In genomic region chr3:185768578-185768982, GRCh38 we compare ENCODE assay signal across 8 cellular contexts. TPM values are rescaled to one million over a fixed set of nuclear protein-coding genes. Genes with fewer than 3 reads are reported as not detected.
DNase-seq lines count a peak whose midpoint lies in the region; ATAC-seq lines count a peak whose summit lies in the region.
"Not testable (repeated sequence)": the region's sequence is repeated elsewhere in the genome, so short reads cannot be mapped to it uniquely, and the experiment has no call there.

No MANE protein-coding gene starts in this region.

- not testable (repeated sequence) for H3K4me1 Mint-ChIP-seq in T-helper 17 cell; naive thymus-derived CD8-positive, alpha-beta T cell

- not testable (repeated sequence) for H3K9me3 Mint-ChIP-seq in activated naive CD4-positive, alpha-beta T cell treated with anti-CD3 and anti-CD28 coated beads, Interleukin-2, amount 50 U/mL, for 72 hours; naive thymus-derived CD8-positive, alpha-beta T cell

- DNase-seq in CMK (ENCODE audit: low read depth) (peak; percentile 40), NCI-H2171 treated with DMSO at 0.1 percent for 48 hours (lab: John Stamatoyannopoulos, UW) (peak; percentile 58), T-helper 17 cell (peak in 1 of 3 donors; percentile 18), fibroblast of the conjunctiva (ENCODE audit: low read depth) (peak; percentile 51)
- peak in 1 of 2 donors; percentile 71 for DNase-seq in activated naive CD4-positive, alpha-beta T cell treated with anti-CD3 and anti-CD28 coated beads, Interleukin-2, amount 50 U/mL, for 72 hours (ENCODE audit: low spot score in 2 of 2)
- DNase-seq in naive thymus-derived CD8-positive, alpha-beta T cell: peak in 7 of 10 donors; percentile 14 to 45 (median 31)
- DNase-seq in stimulated activated CD8-positive, alpha-beta memory T cell treated with anti-CD3 and anti-CD28 coated beads, Interleukin-4, amount 100 ng/mL, for 48 hours: peak; percentile 70

- H3K9me3 ChIP-seq in T-helper 17 cell (ENCODE audit: control insufficient read depth, low read length, poor library complexity, severe bottlenecking): not testable (repeated sequence)

- H3K36me3 Mint-ChIP-seq in T-helper 17 cell (ENCODE audit: low read depth); activated naive CD4-positive, alpha-beta T cell treated with anti-CD3 and anti-CD28 coated beads, Interleukin-2, amount 50 U/mL, for 72 hours; naive thymus-derived CD8-positive, alpha-beta T cell: not testable (repeated sequence)

- peaks cover 44% of the 10 kb centered on the region for H3K27me3 Mint-ChIP-seq in T-helper 17 cell
- H3K27me3 Mint-ChIP-seq in naive thymus-derived CD8-positive, alpha-beta T cell: peaks cover 5 to 19% (median 10%) of the 10 kb centered on the region in 5 donors

- H3K4me3 Mint-ChIP-seq in T-helper 17 cell; naive thymus-derived CD8-positive, alpha-beta T cell: not testable (repeated sequence)

- POLR2A ChIA-PET in naive thymus-derived CD8-positive, alpha-beta T cell (lab: Charles Lee): not testable (repeated sequence)

- H3K27ac Mint-ChIP-seq in T-helper 17 cell; activated naive CD4-positive, alpha-beta T cell treated with anti-CD3 and anti-CD28 coated beads, Interleukin-2, amount 50 U/mL, for 72 hours; naive thymus-derived CD8-positive, alpha-beta T cell: not testable (repeated sequence)

- ATAC-seq in HG02938 (IDR thresholded peaks at IDR 0.05; ENCODE audit: unreplicated experiment): peak; percentile 49
- ATAC-seq in T-helper 17 cell: peak; percentile 61
- peak; percentile 52 to 55 for ATAC-seq in activated naive CD4-positive, alpha-beta T cell treated with anti-CD3 and anti-CD28 coated beads, Interleukin-2, amount 50 U/mL, for 72 hours
- not testable (repeated sequence) for ATAC-seq in naive thymus-derived CD8-positive, alpha-beta T cell

RNA-seq across cellular contexts. Expression of gene IGF2BP2, which starts 56.3 kb away (rescaled TPM):
- 1 to 10 TPM in 1 of 2 donors, under 1 TPM in 1; 0.99 to 8.8 TPM for total RNA-seq in T-helper 17 cell
- 1 to 10 TPM in 1 of 2 donors, under 1 TPM in 1; 0.46 to 2.9 TPM for total RNA-seq in activated naive CD4-positive, alpha-beta T cell treated with anti-CD3 and anti-CD28 coated beads, Interleukin-2, amount 50 U/mL, for 72 hours
- total RNA-seq in naive thymus-derived CD8-positive, alpha-beta T cell: under 1 TPM in 1 of 2 experiments, not detected in 1; 0.49 TPM
- polyA plus RNA-seq in naive thymus-derived CD8-positive, alpha-beta T cell: not detected
